Comparison of ENCODE assay signal across 10 cellular contexts in the genomic region with DNA sequence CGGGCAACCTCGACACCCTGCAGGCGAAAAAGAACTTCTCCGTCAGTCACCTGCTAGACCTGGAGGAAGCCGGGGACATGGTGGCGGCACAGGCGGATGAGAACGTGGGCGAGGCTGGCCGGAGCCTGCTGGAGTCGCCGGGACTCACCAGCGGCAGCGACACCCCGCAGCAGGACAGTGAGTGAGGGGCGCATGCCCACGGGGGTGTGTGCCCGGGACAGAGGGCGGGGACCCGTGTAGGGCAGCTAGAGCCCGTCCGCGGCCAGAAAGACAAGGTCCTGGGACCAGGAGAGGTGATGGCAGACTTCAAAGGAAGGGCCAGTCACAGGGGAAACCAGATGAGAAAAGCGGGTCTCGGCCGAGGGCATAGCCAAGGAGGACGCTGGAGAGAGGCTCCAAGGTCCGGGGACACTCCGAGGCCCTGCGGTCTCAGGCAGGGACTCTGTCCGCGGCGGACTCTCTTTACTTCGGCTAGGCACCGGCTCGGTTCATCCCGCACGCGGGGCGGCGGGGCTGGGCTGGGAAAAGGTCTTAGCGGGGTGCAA. TPM values are rescaled to one million over a fixed set of nuclear protein-coding genes. Genes with fewer than 3 reads are reported as not detected.
DNase-seq lines count a peak whose midpoint lies in the region; ATAC-seq and TF ChIP-seq lines count a peak whose summit lies in the region.
"Had no signal": no experiment of that assay in that cellular context is flagged by ENCODE, and none has a peak within 500 bp of the region (broad histone marks: within the 10 kb centered on the region; RNA-seq: fewer than 3 reads in every experiment).

No MANE protein-coding gene starts in this region.

- no peak for TF ChIP-seq POLR2A in body of pancreas (IDR thresholded peaks at IDR 0.05)

- peak overlapping the region in 1 of 2 donors; percentile 58 for H3K9ac ChIP-seq in stomach smooth muscle (ENCODE audit: low read length in 2 of 2)

- H3K27me3 ChIP-seq in body of pancreas (peaks cover 0 to 37% of the 10 kb centered on the region in 2 donors), stomach smooth muscle (ENCODE audit: control insufficient read depth in 1 of 2, insufficient read depth in 2 of 2, low read length in 2 of 2) (peaks cover 65 to 96% of the 10 kb centered on the region in 2 donors)

- peak; percentile 48 for DNase-seq in NCI-H510A treated with DMSO at 0.1 percent for 48 hours (lab: John Stamatoyannopoulos, UW)
- no peak for DNase-seq in NCI-H510A (lab: John Stamatoyannopoulos, UW)
- peak in 3 of 4 donors; percentile 18 to 29 (median 27) for DNase-seq in body of pancreas
- DNase-seq in kidney glomerular epithelial cell (lab: John Stamatoyannopoulos, UW): peak; percentile 21
- DNase-seq in stimulated activated CD4-positive, alpha-beta T cell treated with anti-CD3 and anti-CD28 coated beads, Interleukin-2, amount 100 ng/mL, for 48 hours: no peak
- DNase-seq in NCI-H128 (lab: John Stamatoyannopoulos, UW; ENCODE audit: unreplicated experiment): no peak
- DNase-seq: CD4-positive, CD25-positive, alpha-beta regulatory T cell had no signal

- peak overlapping the region in 2 of 4 donors; percentile 18 to 26 for H3K27ac ChIP-seq in body of pancreas
- no peak overlapping the region for H3K27ac ChIP-seq in stomach smooth muscle (ENCODE audit: low read length)

- ATAC-seq in body of pancreas (peak; percentile 49), GM19035 (IDR thresholded peaks at IDR 0.05; ENCODE audit: unreplicated experiment) (no peak)

- no peaks in the 10 kb centered on the region for H3K9me3 ChIP-seq in body of pancreas
- peaks cover 0 to 3% of the 10 kb centered on the region in 2 donors for H3K9me3 ChIP-seq in stomach smooth muscle (ENCODE audit: control insufficient read depth in 2 of 2, low read length in 2 of 2)

- WGBS in body of pancreas, 2 donors: 0 to 1% methylated on average over 25 to 42 of the region's 42 CpGs

- no peak for TF ChIP-seq CTCF in body of pancreas (IDR thresholded peaks at IDR 0.05)

- H3K4me3 ChIP-seq in body of pancreas (peak overlapping the region; percentile 16 to 36), stomach smooth muscle (ENCODE audit: low read length in 2 of 2) (peak overlapping the region; percentile 38 to 75)

- H3K4me1 ChIP-seq in body of pancreas: peaks cover 36% of the 10 kb centered on the region
- H3K4me1 ChIP-seq in stomach smooth muscle (ENCODE audit: control insufficient read depth, insufficient read depth, low read length): peaks cover 26% of the 10 kb centered on the region

- no peaks in the 10 kb centered on the region for H3K36me3 ChIP-seq in body of pancreas (replicated peaks in 1 of 2; ENCODE audit: insufficient read depth in 1 of 2, low read depth in 2 of 2)
- H3K36me3 ChIP-seq in stomach smooth muscle (ENCODE audit: control insufficient read depth in 2 of 2, insufficient read depth in 2 of 2, low read length in 2 of 2): no peaks in the 10 kb centered on the region

- intact Hi-C loops in body of pancreas (cut with DNase I): no loop called here

RNA-seq across cellular contexts. Expression of a gene that starts 0.4 kb away (rescaled TPM):
- total RNA-seq in body of pancreas: 1 to 10 TPM; 5.3 to 8.0 TPM
- total RNA-seq: CD4-positive, CD25-positive, alpha-beta regulatory T cell; natural killer cell treated with Interleukin-12 subunit alpha and Interleukin-12 subunit beta and Interleukin-15 and Interleukin-18, amount 100 ng/mL, for 72 hours had no signal

Comparison
In these comparisons a context has a peak if more than half of its experiments do, and no peak if none do; other contexts are left out.
1. DNase-seq: peak in NCI-H510A treated with DMSO at 0.1 percent for 48 hours (single experiment), body of pancreas (3 of 4) and kidney glomerular epithelial cell (single experiment); none in NCI-H510A (single experiment), stimulated activated CD4-positive, alpha-beta T cell treated with anti-CD3 and anti-CD28 coated beads, Interleukin-2, amount 100 ng/mL, for 48 hours (0 of 2) and NCI-H128 (single experiment).